ENCODE assay signal across 9 cellular contexts in the genomic region with DNA sequence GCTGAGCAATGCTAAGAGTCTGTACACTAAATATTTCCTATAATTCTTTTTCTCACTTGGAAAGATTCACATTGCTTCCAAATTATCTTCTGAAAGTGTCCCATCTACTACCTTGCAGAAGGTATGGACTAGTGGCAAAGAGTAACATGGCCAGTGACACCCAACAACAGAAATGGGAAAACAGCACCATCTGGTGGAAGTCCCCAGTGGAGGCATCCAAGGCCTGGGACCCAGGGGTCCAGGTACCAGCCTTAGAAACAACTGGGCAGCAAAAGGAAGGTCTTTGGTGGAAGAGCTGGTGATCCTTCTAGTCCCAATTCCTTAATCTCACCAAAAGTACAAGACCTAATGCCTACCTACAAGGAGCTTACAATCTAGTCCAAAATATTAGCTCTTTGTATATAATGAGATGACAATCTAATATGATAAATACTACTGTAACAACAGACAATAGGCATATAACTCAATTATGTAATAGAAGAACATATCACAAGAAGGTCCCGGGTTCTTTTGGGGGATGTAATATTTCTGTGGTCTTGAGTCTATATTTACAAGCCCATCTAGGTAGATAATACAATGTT. TPM values are rescaled to one million over a fixed set of nuclear protein-coding genes. Genes with fewer than 3 reads are reported as not detected.
DNase-seq lines count a peak whose midpoint lies in the region; FAIRE-seq and TF ChIP-seq lines count a peak whose summit lies in the region.
"Had no signal": no experiment of that assay in that cellular context is flagged by ENCODE, and none has a peak within 500 bp of the region (broad histone marks: within the 10 kb centered on the region; RNA-seq: fewer than 3 reads in every experiment).

No MANE protein-coding gene starts in this region.

- H3K4me1 Mint-ChIP-seq in Caco-2 (ENCODE audit: low read depth, unreplicated experiment), result no peaks in the 10 kb centered on the region

- no peak overlapping the region for H2BK12ac ChIP-seq in trophoblast cell (ENCODE audit: low read length)

- no peaks in the 10 kb centered on the region for H3K79me1 ChIP-seq in trophoblast cell (ENCODE audit: low read length)

- H2BK120ac ChIP-seq in trophoblast cell (ENCODE audit: insufficient read depth, low read length, poor library complexity), result no peak overlapping the region

- H2AK5ac ChIP-seq in trophoblast cell (ENCODE audit: low read length), result no peak overlapping the region

- DNase-seq in Caco-2 (peak; percentile 81 to 88), HAP-1 (ENCODE audit: low spot score in 2 of 2) (peak; percentile 44 to 72), RPMI7951 (ENCODE audit: low read depth) (peak; percentile 19), cerebellar cortex (ENCODE audit: low spot score) (peak; percentile 29), trophoblast cell (peak; percentile 49 to 58), GM19239 (ENCODE audit: insufficient read length, low spot score) (no peak), DMS79 (lab: John Stamatoyannopoulos, UW) (no peak), COLO829 (ENCODE audit: low spot score) (no peak)

- H4K8ac ChIP-seq in trophoblast cell (ENCODE audit: low read depth, low read length), result no peak overlapping the region

- no peak overlapping the region for H3K4ac ChIP-seq in trophoblast cell (ENCODE audit: low read depth, low read length)

- WGBS in trophoblast cell (ENCODE audit: extremely low coverage, insufficient coverage, insufficient read length), result no CpG with 5 or more reads among the region's 1 CpG

- no peak overlapping the region for H3K9ac ChIP-seq in trophoblast cell (ENCODE audit: low read length)
- H3K9ac ChIP-seq: parathyroid adenoma had no signal

- H4K91ac ChIP-seq in trophoblast cell (ENCODE audit: low read depth, low read length), result no peak overlapping the region

- no peak overlapping the region for H3K23ac ChIP-seq in trophoblast cell (ENCODE audit: low read length)

- no peak overlapping the region for H3K14ac ChIP-seq in trophoblast cell (ENCODE audit: low read length)

- H3K36me3 Mint-ChIP-seq in Caco-2 (ENCODE audit: insufficient read depth, unreplicated experiment), result no peaks in the 10 kb centered on the region

- no peaks in the 10 kb centered on the region for H3K9me3 Mint-ChIP-seq in Caco-2 (ENCODE audit: unreplicated experiment)

- H3K4me3 ChIP-seq in Caco-2 (ENCODE audit: low read depth, low read length), result no peak overlapping the region
- no peak overlapping the region for H3K4me3 ChIP-seq in HAP-1
- no peak overlapping the region for H3K4me3 ChIP-seq in trophoblast cell (ENCODE audit: low read depth, low read length)

- H4K12ac ChIP-seq in trophoblast cell (ENCODE audit: low read depth, low read length), result no peak overlapping the region

- peaks cover 2% of the 10 kb centered on the region for H3K27me3 Mint-ChIP-seq in Caco-2 (ENCODE audit: insufficient read depth, unreplicated experiment)

- TF ChIP-seq CTCF in Caco-2 (IDR thresholded peaks at IDR 0.05; ENCODE audit: insufficient read depth in 1 of 2, low read depth in 1 of 2, low read length in 1 of 2, severe bottlenecking in 1 of 2, unreplicated experiment in 1 of 2), result peak; percentile 98

- no peak overlapping the region for H3K27ac Mint-ChIP-seq in Caco-2 (ENCODE audit: unreplicated experiment)

- intact Hi-C loops in Caco-2 (cut with micrococcal nuclease; ENCODE audit: unreplicated experiment), result loop anchor here (1.0 to 5.0 kb wide), 8 partner anchors 38 to 349 kb away; no protein-coding TSS in a partner anchor

- no peak overlapping the region for H3K18ac ChIP-seq in trophoblast cell (ENCODE audit: low read length)

- in situ Hi-C loops in HAP-1 (cut with MboI; ENCODE audit: low sequenced_read_pairs), result no loop called here

- H3K4me1 ChIP-seq in Caco-2, result no peaks in the 10 kb centered on the region
- no peaks in the 10 kb centered on the region for H3K4me1 ChIP-seq in HAP-1
- no peaks in the 10 kb centered on the region for H3K4me1 ChIP-seq in trophoblast cell (ENCODE audit: control insufficient read depth in 1 of 2, insufficient read depth in 2 of 2, low read length in 2 of 2)
- H3K4me1 ChIP-seq: parathyroid adenoma had no signal

- no peak overlapping the region for H2AFZ ChIP-seq in trophoblast cell (ENCODE audit: insufficient read depth, low read length, poor library complexity)
- H2AFZ ChIP-seq: parathyroid adenoma had no signal

- no peaks in the 10 kb centered on the region; the same call in 1 of the 2 replicates for H3K27me3 ChIP-seq in Caco-2 (replicated peaks; ENCODE audit: control insufficient read depth, insufficient read depth, low read length)
- peaks cover 59% of the 10 kb centered on the region for H3K27me3 ChIP-seq in HAP-1 (ENCODE audit: low read depth)
- no peaks in the 10 kb centered on the region for H3K27me3 ChIP-seq in trophoblast cell (ENCODE audit: insufficient read depth, low read length)

- BruUV-seq in Caco-2 (replicated peaks; lab: Mats Ljungman, UMichigan), result no TSS peak

- POLR2A ChIA-PET in Caco-2 (lab: Charles Lee), result no interaction called here

- H3K4me3 Mint-ChIP-seq in Caco-2 (ENCODE audit: unreplicated experiment), result no peak overlapping the region

- H3K9me3 ChIP-seq in Caco-2 (no peaks in the 10 kb centered on the region), HAP-1 (no peaks in the 10 kb centered on the region), trophoblast cell (ENCODE audit: insufficient read depth, low read depth, low read length) (no peaks in the 10 kb centered on the region)

- H3K4me2 ChIP-seq in trophoblast cell (ENCODE audit: low read length), result no peak overlapping the region

- no peaks in the 10 kb centered on the region for H3K36me3 ChIP-seq in Caco-2 (ENCODE audit: control insufficient read depth, insufficient read depth, low read length)
- no peaks in the 10 kb centered on the region for H3K36me3 ChIP-seq in HAP-1 (replicated peaks)
- no peaks in the 10 kb centered on the region for H3K36me3 ChIP-seq in trophoblast cell (ENCODE audit: control insufficient read depth in 1 of 2, insufficient read depth in 2 of 2, low read length in 2 of 2)

- CTCF ChIA-PET in Caco-2 (lab: Charles Lee), result interaction anchor here (0.6 to 1.5 kb wide), 3 partner anchors 159 to 238 kb away, joined by 3 to 6 read pairs (median 4); no protein-coding TSS in a partner anchor

- H2BK5ac ChIP-seq in trophoblast cell (ENCODE audit: low read depth, low read length, poor library complexity), result no peak overlapping the region

- no peak for FAIRE-seq in GM19239 (lab: Jason Lieb, UNC)

- H3K79me2 ChIP-seq in trophoblast cell (ENCODE audit: control insufficient read depth, insufficient read depth, low read length, poor library complexity), result no peaks in the 10 kb centered on the region
- H3K79me2 ChIP-seq: parathyroid adenoma had no signal

- H3K27ac ChIP-seq in trophoblast cell (ENCODE audit: low read depth, low read length), result no peak overlapping the region
- H3K27ac ChIP-seq: parathyroid adenoma had no signal

RNA-seq across cellular contexts. Expression of gene SKAP1, which starts 55.3 kb away (rescaled TPM):
- total RNA-seq in Caco-2 (2022), result 0.70 and 1.5 TPM in 2 replicates
- 0.49 TPM in 1 of 2 replicates, not detected in the other for total RNA-seq in RPMI7951 (2014; rRNA removed; shearing (Covaris generic))
- not detected in 2 replicates for polyA plus RNA-seq in trophoblast cell (2013)

Comparison
In these comparisons a context has a peak if more than half of its experiments do, and no peak if none do; other contexts are left out.
1. DNase-seq: peak in Caco-2 (2 of 2), HAP-1 (2 of 2), RPMI7951 (single experiment), cerebellar cortex (single experiment) and trophoblast cell (2 of 2); none in GM19239 (single experiment), DMS79 (single experiment) and COLO829 (single experiment).